Comparison of ENCODE assay signal across 8 cellular contexts in the genomic region with DNA sequence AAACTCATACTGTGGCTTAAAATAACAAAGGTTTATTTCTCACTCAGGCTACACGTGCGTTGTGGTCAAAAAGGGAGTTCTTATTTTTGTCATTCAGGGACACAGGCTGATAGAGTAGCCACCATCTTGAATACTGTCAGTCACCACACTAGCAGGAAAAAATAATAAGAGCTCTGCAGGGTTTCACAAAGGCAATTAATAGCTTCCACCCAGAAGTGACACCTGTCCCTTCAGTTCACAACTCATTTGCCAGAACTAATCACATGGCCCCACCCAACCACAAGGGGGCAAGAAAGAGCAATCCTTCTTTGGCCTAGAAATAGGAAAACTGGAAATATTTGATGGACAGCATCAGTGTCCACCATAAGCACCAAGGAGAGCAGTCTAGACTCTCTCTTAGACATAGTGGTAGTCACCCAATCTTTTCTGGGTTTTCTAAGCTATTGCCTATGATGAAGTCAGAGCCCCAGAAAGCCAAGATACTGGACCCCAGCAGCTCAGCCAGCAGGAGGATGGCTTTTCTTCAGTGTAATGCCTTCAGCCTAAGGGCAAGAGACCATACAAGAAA. TPM values are rescaled to one million over a fixed set of nuclear protein-coding genes. Genes with fewer than 3 reads are reported as not detected.
DNase-seq lines count a peak whose midpoint lies in the region; ATAC-seq and TF ChIP-seq lines count a peak whose summit lies in the region.

No MANE protein-coding gene starts in this region.

- H3K27ac ChIP-seq in PC-9: no peak overlapping the region

- H3K4me1 ChIP-seq in PC-9 (replicated peaks; ENCODE audit: insufficient read depth): peaks cover 22% of the 10 kb centered on the region

- peaks cover 8% of the 10 kb centered on the region; the same call in 1 of the 2 replicates for H3K27me3 ChIP-seq in PC-9 (ENCODE audit: insufficient read depth, low read depth)

- no peak overlapping the region for H3K27ac Mint-ChIP-seq in naive B cell

- peaks cover 49 to 66% (median 53%) of the 10 kb centered on the region in 3 donors for H3K27me3 Mint-ChIP-seq in naive B cell

- POLR2A ChIA-PET in PC-9 (lab: Charles Lee; ENCODE audit: unreplicated experiment): no interaction called here

- H3K36me3 ChIP-seq in PC-9 (ENCODE audit: low read depth): no peaks in the 10 kb centered on the region

- H3K36me3 Mint-ChIP-seq in naive B cell: no peaks in the 10 kb centered on the region

- no peak overlapping the region for H3K4me3 ChIP-seq in PC-9
- no peak overlapping the region for H3K4me3 ChIP-seq in cardiac fibroblast (replicated peaks in 1 of 2; ENCODE audit: low read depth in 2 of 2, low read length in 2 of 2)

- no peak overlapping the region for H3K4me2 ChIP-seq in PC-9

- H3K9me2 ChIP-seq in PC-9 (ENCODE audit: insufficient read depth): no peaks in the 10 kb centered on the region

- ATAC-seq in naive B cell (ENCODE audit: low read depth in 2 of 2) (peak; percentile 15 to 30), HG03025 (IDR thresholded peaks at IDR 0.05; ENCODE audit: low FRiP score, unreplicated experiment) (no peak), HG02884 (IDR thresholded peaks at IDR 0.05; ENCODE audit: unreplicated experiment) (no peak)

- H3K9me3 ChIP-seq in PC-9 (ENCODE audit: insufficient read depth, low read depth): no peaks in the 10 kb centered on the region

- CTCF ChIA-PET in PC-9 (lab: Charles Lee): interaction anchor here (0.5 to 1.6 kb wide), 17 partner anchors 11 to 442 kb away, joined by 3 to 11 read pairs (median 5); partner anchors contain the start of gene NES

- BruUV-seq in PC-9 (replicated peaks; lab: Mats Ljungman, UMichigan): no TSS peak

- peaks cover 20% of the 10 kb centered on the region for H3F3A ChIP-seq in PC-9 (ENCODE audit: insufficient read depth, low read depth)

- H3K4me3 Mint-ChIP-seq in naive B cell: peak overlapping the region in 2 of 8 donors; percentile 9 to 55

- peaks cover 10 to 21% (median 13%) of the 10 kb centered on the region in 3 donors for H3K4me1 Mint-ChIP-seq in naive B cell

- no peaks in the 10 kb centered on the region for H3K9me3 Mint-ChIP-seq in naive B cell

- TF ChIP-seq CTCF in PC-9 (conservative IDR thresholded peaks at IDR 0.05) (peak; percentile 84), cardiac fibroblast (IDR thresholded peaks at IDR 0.05; ENCODE audit: low read depth, low read length) (peak; percentile 77)

- no peaks in the 10 kb centered on the region for H4K20me1 ChIP-seq in PC-9 (ENCODE audit: insufficient read depth)

- H2AFZ ChIP-seq in PC-9: no peak overlapping the region

- DNase-seq in NCI-H2081 (lab: John Stamatoyannopoulos, UW) (peak; percentile 45 to 63), NCI-H2081 treated with DMSO at 0.1 percent for 48 hours (lab: John Stamatoyannopoulos, UW) (no peak), HT-29 (ENCODE audit: low spot score) (peak; percentile 85), PC-9 (peak; percentile 65 to 66), cardiac fibroblast (ENCODE audit: low read depth in 2 of 2) (peak; percentile 58 to 61), naive B cell (no peak)

- intact Hi-C loops in PC-9 (cut with micrococcal nuclease; ENCODE audit: unreplicated experiment): loop anchor here (1.0 to 10.0 kb wide), 6 partner anchors 33 to 297 kb away; partner anchors contain the start of genes INSRR and LRRC71

- H3K79me2 ChIP-seq in PC-9 (ENCODE audit: low read depth): no peaks in the 10 kb centered on the region

RNA-seq across cellular contexts. Expression of gene HAPLN2, which starts 8.2 kb away (rescaled TPM):
- total RNA-seq in HT-29 (2014; rRNA removed; shearing (Covaris generic)): 0.10 TPM in 1 of 2 replicates, not detected in the other
- total RNA-seq in PC-9 (2021): 0.58 TPM in 1 of 2 replicates, not detected in the other
- polyA plus RNA-seq in naive B cell (ENCODE audit: low read depth in 6 of 6): not detected

RNA-seq across cellular contexts. Expression of gene BCAN, which starts 14.5 kb away (rescaled TPM):
- not detected in 2 replicates for total RNA-seq in HT-29 (2014; rRNA removed; shearing (Covaris generic))
- total RNA-seq in PC-9 (2021): not detected in 2 replicates
- polyA plus RNA-seq in naive B cell (ENCODE audit: low read depth in 6 of 6): not detected

RNA-seq across cellular contexts. Expression of gene GPATCH4, which starts 26.1 kb away (rescaled TPM):
- 19.4 and 28.8 TPM in 2 replicates for total RNA-seq in HT-29 (2014; rRNA removed; shearing (Covaris generic))
- total RNA-seq in PC-9 (2021): 17.5 and 17.6 TPM in 2 replicates
- 10 to 100 TPM; 16.6 to 47.9 (median 28.7) TPM for polyA plus RNA-seq in naive B cell (ENCODE audit: low read depth in 6 of 6)

RNA-seq across cellular contexts. Expression of gene NAXE, which starts 35.8 kb away (rescaled TPM):
- 206 and 220 TPM in 2 replicates for total RNA-seq in HT-29 (2014; rRNA removed; shearing (Covaris generic))
- 83.9 and 90.3 TPM in 2 replicates for total RNA-seq in PC-9 (2021)
- 100 to 1,000 TPM in 5 of 6 donors, 10 to 100 TPM in 1; 97.6 to 177 (median 110) TPM for polyA plus RNA-seq in naive B cell (ENCODE audit: low read depth in 6 of 6)

RNA-seq across cellular contexts. Expression of gene TTC24, which starts 47.9 kb away (rescaled TPM):
- total RNA-seq in HT-29 (2014; rRNA removed; shearing (Covaris generic)): not detected in 2 replicates
- total RNA-seq in PC-9 (2021): not detected in 2 replicates
- polyA plus RNA-seq in naive B cell (ENCODE audit: low read depth in 6 of 6): 1 to 10 TPM in 5 of 6 donors, not detected in 1; 2.4 to 4.5 (median 3.2) TPM

Comparison
In these comparisons a context has a peak if more than half of its experiments do, and no peak if none do; other contexts are left out.
1. DNase-seq: peak in NCI-H2081 (2 of 2), HT-29 (single experiment), PC-9 (2 of 2) and cardiac fibroblast (2 of 2); none in NCI-H2081 treated with DMSO at 0.1 percent for 48 hours (single experiment) and naive B cell (single experiment).
2. ATAC-seq: peak in naive B cell (2 of 2); none in HG03025 (single experiment) and HG02884 (single experiment).